ENCODE assay signal across 1 cellular context in the genomic region with DNA sequence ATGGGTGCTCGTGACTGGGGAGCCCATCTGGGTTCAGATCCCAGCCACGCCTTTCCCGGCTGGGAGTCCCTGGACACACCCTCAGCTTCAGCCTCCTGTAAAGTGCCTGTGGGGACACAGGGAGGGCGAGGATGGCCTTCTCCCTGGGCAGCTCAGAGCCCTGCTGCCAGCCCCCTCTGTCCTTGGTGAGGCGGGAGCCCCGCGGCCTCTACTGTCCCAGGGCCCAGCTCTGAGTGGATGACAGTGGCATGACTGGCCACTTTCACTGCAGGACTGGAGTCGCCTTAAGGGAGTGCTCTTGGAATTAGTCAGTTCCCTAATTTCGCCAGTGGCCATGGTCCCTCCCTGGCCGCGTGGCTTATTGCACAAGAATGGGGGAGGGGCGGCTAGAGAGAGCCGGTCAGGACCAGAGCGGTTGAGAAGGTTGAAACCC.
TF ChIP-seq lines count a peak whose summit lies in the region.

No MANE protein-coding gene starts in this region.

TF ChIP-seq in K562, 482 proteins besides CTCF, POLR2A, EP300 and RAD21 (continued from another document and continues in another):
- TF ChIP-seq, protein P1, sequence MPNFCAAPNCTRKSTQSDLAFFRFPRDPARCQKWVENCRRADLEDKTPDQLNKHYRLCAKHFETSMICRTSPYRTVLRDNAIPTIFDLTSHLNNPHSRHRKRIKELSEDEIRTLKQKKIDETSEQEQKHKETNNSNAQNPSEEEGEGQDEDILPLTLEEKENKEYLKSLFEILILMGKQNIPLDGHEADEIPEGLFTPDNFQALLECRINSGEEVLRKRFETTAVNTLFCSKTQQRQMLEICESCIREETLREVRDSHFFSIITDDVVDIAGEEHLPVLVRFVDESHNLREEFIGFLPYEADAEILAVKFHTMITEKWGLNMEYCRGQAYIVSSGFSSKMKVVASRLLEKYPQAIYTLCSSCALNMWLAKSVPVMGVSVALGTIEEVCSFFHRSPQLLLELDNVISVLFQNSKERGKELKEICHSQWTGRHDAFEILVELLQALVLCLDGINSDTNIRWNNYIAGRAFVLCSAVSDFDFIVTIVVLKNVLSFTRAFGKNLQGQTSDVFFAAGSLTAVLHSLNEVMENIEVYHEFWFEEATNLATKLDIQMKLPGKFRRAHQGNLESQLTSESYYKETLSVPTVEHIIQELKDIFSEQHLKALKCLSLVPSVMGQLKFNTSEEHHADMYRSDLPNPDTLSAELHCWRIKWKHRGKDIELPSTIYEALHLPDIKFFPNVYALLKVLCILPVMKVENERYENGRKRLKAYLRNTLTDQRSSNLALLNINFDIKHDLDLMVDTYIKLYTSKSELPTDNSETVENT (CRISPR knock-in tag; IDR thresholded peaks at IDR 0.05), result no peak
- TF ChIP-seq NFE2 (IDR thresholded peaks at IDR 0.05; ENCODE audit: low read depth) (peak; percentile 68), LCOR (CRISPR knock-in tag; IDR thresholded peaks at IDR 0.05) (no peak), TCF7 (IDR thresholded peaks at IDR 0.05; ENCODE audit: borderline replicate concordance) (no peak), TAF9B (IDR thresholded peaks at IDR 0.05; ENCODE audit: partially characterized antibody) (no peak), DPF2 (IDR thresholded peaks at IDR 0.05) (0 out of 2 replicates have a peak, but pooled peaks have one; percentile 33), SIN3A (IDR thresholded peaks at IDR 0.05; ENCODE audit: borderline replicate concordance in 2 of 2, control insufficient read depth in 1 of 2, low read depth in 2 of 2, low read length in 2 of 2) (no peak), ZNF212 (CRISPR knock-in tag; IDR thresholded peaks at IDR 0.05) (no peak), SP2 (IDR thresholded peaks at IDR 0.05; ENCODE audit: extremely low read depth, low read depth, low read length, poor library complexity, severe bottlenecking) (no peak), MAFK (IDR thresholded peaks at IDR 0.05; ENCODE audit: low read length) (no peak), ARID1B (IDR thresholded peaks at IDR 0.05) (peak; percentile 27; the same call in 1 of the 2 replicates), PTTG1 (tag; IDR thresholded peaks at IDR 0.05; ENCODE audit: low read depth) (no peak), BDP1 (IDR thresholded peaks at IDR 0.05; ENCODE audit: insufficient read depth, insufficient read length) (no peak), SPI1 (IDR thresholded peaks at IDR 0.05; ENCODE audit: borderline replicate concordance, low read depth, low read length) (peak; percentile 74; the same call in 1 of the 2 replicates), HLTF (IDR thresholded peaks at IDR 0.05) (no peak), TEAD2 (tag; IDR thresholded peaks at IDR 0.05) (no peak), RBM25 (IDR thresholded peaks at IDR 0.05; ENCODE audit: low read depth, low read length, severe bottlenecking) (no peak), MYC (IDR thresholded peaks at IDR 0.05; ENCODE audit: low read depth, low read length) (peak; percentile 86), MYC (CRISPR knock-in tag; IDR thresholded peaks at IDR 0.05; ENCODE audit: borderline replicate concordance, low read depth) (no peak), FOS (IDR thresholded peaks at IDR 0.05; ENCODE audit: extremely low read depth, insufficient read length) (no peak), ESRRA (IDR thresholded peaks at IDR 0.05; ENCODE audit: borderline replicate concordance, low read depth) (no peak), MEF2A (IDR thresholded peaks at IDR 0.05; ENCODE audit: control insufficient read depth, low read depth, low read length) (0 out of 2 replicates have a peak, but pooled peaks have one; percentile 7), ZNF76 (CRISPR knock-in tag; IDR thresholded peaks at IDR 0.05; ENCODE audit: borderline replicate concordance) (no peak), HNRNPK (IDR thresholded peaks at IDR 0.05; ENCODE audit: low read depth, low read length, poor library complexity, severe bottlenecking) (no peak), ZNF134 (CRISPR knock-in tag; conservative IDR thresholded peaks at IDR 0.05) (no peak), DACH1 (IDR thresholded peaks at IDR 0.05; ENCODE audit: partially characterized antibody) (peak; percentile 19), WHSC1 (IDR thresholded peaks at IDR 0.05; ENCODE audit: low read length) (no peak), PHF21A (IDR thresholded peaks at IDR 0.05; ENCODE audit: borderline replicate concordance, low read depth) (no peak), CEBPG (CRISPR knock-in tag; IDR thresholded peaks at IDR 0.05) (peak; percentile 94), CEBPG (tag; conservative IDR thresholded peaks at IDR 0.05 in 1 of 2, IDR thresholded peaks at IDR 0.05 in 1 of 2) (peak; percentile 79 to 86), SMARCE1 (IDR thresholded peaks at IDR 0.05) (0 out of 2 replicates have a peak, but pooled peaks have one; percentile 33), CBX1 (IDR thresholded peaks at IDR 0.05; ENCODE audit: low read depth) (0 out of 2 replicates have a peak, but pooled peaks have one; percentile 21), KLF16 (IDR thresholded peaks at IDR 0.05) (peak; percentile 30; the same call in 1 of the 2 replicates), EZH2 (IDR thresholded peaks at IDR 0.05; ENCODE audit: borderline replicate concordance, low read depth, low read length) (no peak), MED1 (CRISPR knock-in tag; IDR thresholded peaks at IDR 0.05; ENCODE audit: borderline replicate concordance) (no peak), U2AF2 (optimal IDR thresholded peaks at IDR 0.05; ENCODE audit: low read depth, low read length) (no peak), HNRNPL (IDR thresholded peaks at IDR 0.05; ENCODE audit: low read depth, low read length) (no peak), KAT7 (CRISPR knock-in tag; IDR thresholded peaks at IDR 0.05; ENCODE audit: borderline replicate concordance) (no peak), RAD51 (IDR thresholded peaks at IDR 0.05; ENCODE audit: borderline replicate concordance, low read depth) (no peak)
- TF ChIP-seq, protein P2, sequence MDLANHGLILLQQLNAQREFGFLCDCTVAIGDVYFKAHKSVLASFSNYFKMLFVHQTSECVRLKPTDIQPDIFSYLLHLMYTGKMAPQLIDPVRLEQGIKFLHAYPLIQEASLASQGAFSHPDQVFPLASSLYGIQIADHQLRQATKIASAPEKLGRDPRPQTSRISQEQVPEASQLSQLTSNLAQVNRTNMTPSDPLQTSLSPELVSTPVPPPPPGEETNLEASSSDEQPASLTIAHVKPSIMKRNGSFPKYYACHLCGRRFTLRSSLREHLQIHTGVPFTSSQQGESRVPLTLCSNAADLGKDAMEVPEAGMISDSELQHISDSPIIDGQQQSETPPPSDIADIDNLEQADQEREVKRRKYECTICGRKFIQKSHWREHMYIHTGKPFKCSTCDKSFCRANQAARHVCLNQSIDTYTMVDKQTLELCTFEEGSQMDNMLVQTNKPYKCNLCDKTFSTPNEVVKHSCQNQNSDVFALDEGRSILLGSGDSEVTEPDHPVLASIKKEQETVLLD (IDR thresholded peaks at IDR 0.05), result no peak
- TF ChIP-seq, protein P3, sequence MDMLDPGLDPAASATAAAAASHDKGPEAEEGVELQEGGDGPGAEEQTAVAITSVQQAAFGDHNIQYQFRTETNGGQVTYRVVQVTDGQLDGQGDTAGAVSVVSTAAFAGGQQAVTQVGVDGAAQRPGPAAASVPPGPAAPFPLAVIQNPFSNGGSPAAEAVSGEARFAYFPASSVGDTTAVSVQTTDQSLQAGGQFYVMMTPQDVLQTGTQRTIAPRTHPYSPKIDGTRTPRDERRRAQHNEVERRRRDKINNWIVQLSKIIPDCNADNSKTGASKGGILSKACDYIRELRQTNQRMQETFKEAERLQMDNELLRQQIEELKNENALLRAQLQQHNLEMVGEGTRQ (CRISPR knock-in tag; IDR thresholded peaks at IDR 0.05), result no peak
- TF ChIP-seq, protein P4, sequence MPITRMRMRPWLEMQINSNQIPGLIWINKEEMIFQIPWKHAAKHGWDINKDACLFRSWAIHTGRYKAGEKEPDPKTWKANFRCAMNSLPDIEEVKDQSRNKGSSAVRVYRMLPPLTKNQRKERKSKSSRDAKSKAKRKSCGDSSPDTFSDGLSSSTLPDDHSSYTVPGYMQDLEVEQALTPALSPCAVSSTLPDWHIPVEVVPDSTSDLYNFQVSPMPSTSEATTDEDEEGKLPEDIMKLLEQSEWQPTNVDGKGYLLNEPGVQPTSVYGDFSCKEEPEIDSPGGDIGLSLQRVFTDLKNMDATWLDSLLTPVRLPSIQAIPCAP (CRISPR knock-in tag; IDR thresholded peaks at IDR 0.05; ENCODE audit: borderline replicate concordance), result no peak
- TF ChIP-seq, protein P5, sequence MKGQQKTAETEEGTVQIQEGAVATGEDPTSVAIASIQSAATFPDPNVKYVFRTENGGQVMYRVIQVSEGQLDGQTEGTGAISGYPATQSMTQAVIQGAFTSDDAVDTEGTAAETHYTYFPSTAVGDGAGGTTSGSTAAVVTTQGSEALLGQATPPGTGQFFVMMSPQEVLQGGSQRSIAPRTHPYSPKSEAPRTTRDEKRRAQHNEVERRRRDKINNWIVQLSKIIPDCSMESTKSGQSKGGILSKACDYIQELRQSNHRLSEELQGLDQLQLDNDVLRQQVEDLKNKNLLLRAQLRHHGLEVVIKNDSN (CRISPR knock-in tag; IDR thresholded peaks at IDR 0.05), result no peak
- TF ChIP-seq, protein P6, sequence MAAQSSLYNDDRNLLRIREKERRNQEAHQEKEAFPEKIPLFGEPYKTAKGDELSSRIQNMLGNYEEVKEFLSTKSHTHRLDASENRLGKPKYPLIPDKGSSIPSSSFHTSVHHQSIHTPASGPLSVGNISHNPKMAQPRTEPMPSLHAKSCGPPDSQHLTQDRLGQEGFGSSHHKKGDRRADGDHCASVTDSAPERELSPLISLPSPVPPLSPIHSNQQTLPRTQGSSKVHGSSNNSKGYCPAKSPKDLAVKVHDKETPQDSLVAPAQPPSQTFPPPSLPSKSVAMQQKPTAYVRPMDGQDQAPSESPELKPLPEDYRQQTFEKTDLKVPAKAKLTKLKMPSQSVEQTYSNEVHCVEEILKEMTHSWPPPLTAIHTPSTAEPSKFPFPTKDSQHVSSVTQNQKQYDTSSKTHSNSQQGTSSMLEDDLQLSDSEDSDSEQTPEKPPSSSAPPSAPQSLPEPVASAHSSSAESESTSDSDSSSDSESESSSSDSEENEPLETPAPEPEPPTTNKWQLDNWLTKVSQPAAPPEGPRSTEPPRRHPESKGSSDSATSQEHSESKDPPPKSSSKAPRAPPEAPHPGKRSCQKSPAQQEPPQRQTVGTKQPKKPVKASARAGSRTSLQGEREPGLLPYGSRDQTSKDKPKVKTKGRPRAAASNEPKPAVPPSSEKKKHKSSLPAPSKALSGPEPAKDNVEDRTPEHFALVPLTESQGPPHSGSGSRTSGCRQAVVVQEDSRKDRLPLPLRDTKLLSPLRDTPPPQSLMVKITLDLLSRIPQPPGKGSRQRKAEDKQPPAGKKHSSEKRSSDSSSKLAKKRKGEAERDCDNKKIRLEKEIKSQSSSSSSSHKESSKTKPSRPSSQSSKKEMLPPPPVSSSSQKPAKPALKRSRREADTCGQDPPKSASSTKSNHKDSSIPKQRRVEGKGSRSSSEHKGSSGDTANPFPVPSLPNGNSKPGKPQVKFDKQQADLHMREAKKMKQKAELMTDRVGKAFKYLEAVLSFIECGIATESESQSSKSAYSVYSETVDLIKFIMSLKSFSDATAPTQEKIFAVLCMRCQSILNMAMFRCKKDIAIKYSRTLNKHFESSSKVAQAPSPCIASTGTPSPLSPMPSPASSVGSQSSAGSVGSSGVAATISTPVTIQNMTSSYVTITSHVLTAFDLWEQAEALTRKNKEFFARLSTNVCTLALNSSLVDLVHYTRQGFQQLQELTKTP (IDR thresholded peaks at IDR 0.05; ENCODE audit: low read depth in 1 of 2, partially characterized antibody in 2 of 2), result no peak
- TF ChIP-seq, protein P7, sequence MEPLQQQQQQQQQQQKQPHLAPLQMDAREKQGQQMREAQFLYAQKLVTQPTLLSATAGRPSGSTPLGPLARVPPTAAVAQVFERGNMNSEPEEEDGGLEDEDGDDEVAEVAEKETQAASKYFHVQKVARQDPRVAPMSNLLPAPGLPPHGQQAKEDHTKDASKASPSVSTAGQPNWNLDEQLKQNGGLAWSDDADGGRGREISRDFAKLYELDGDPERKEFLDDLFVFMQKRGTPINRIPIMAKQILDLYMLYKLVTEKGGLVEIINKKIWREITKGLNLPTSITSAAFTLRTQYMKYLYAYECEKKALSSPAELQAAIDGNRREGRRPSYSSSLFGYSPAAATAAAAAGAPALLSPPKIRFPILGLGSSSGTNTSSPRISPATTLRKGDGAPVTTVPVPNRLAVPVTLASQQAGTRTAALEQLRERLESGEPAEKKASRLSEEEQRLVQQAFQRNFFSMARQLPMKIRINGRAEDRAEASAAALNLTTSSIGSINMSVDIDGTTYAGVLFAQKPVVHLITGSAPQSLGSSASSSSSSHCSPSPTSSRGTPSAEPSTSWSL (CRISPR knock-in tag; IDR thresholded peaks at IDR 0.05; ENCODE audit: borderline replicate concordance), result no peak
- TF ChIP-seq, protein P8, sequence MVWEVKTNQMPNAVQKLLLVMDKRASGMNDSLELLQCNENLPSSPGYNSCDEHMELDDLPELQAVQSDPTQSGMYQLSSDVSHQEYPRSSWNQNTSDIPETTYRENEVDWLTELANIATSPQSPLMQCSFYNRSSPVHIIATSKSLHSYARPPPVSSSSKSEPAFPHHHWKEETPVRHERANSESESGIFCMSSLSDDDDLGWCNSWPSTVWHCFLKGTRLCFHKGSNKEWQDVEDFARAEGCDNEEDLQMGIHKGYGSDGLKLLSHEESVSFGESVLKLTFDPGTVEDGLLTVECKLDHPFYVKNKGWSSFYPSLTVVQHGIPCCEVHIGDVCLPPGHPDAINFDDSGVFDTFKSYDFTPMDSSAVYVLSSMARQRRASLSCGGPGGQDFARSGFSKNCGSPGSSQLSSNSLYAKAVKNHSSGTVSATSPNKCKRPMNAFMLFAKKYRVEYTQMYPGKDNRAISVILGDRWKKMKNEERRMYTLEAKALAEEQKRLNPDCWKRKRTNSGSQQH (CRISPR knock-in tag; IDR thresholded peaks at IDR 0.05), result no peak
- TF ChIP-seq, protein P9, sequence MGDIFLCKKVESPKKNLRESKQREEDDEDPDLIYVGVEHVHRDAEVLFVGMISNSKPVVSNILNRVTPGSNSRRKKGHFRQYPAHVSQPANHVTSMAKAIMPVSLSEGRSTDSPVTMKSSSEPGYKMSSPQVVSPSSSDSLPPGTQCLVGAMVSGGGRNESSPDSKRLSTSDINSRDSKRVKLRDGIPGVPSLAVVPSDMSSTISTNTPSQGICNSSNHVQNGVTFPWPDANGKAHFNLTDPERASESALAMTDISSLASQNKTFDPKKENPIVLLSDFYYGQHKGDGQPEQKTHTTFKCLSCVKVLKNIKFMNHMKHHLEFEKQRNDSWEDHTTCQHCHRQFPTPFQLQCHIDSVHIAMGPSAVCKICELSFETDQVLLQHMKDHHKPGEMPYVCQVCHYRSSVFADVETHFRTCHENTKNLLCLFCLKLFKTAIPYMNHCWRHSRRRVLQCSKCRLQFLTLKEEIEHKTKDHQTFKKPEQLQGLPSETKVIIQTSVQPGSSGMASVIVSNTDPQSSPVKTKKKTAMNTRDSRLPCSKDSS (IDR thresholded peaks at IDR 0.05; ENCODE audit: low read depth, partially characterized antibody), result no peak
- TF ChIP-seq, protein P10, sequence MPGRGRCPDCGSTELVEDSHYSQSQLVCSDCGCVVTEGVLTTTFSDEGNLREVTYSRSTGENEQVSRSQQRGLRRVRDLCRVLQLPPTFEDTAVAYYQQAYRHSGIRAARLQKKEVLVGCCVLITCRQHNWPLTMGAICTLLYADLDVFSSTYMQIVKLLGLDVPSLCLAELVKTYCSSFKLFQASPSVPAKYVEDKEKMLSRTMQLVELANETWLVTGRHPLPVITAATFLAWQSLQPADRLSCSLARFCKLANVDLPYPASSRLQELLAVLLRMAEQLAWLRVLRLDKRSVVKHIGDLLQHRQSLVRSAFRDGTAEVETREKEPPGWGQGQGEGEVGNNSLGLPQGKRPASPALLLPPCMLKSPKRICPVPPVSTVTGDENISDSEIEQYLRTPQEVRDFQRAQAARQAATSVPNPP (IDR thresholded peaks at IDR 0.05; ENCODE audit: borderline replicate concordance, insufficient read depth, insufficient read length), result no peak
